Comparison of ENCODE assay signal across 9 cellular contexts in the genomic region with DNA sequence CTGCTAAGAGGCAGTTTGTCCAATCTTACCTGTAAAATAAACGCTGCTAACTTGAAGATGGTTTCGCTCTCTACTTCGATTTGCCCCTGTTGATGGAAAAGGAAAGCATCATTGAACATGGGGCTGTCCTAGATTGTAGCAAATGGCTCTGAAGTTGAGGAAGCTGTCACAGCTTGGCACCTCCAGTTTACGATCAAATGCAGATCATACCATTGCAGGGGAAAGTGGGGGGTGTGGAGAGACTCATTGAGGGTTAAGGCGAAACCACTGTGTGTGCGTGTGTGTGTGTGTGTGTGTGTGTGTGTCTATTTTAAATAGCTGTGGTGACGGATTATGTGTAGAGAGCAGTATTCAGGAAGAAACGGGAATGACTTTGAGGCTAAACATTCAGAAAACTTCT.
DNase-seq lines count a peak whose midpoint lies in the region; ATAC-seq, FAIRE-seq and TF ChIP-seq lines count a peak whose summit lies in the region.
"Had no signal": no experiment of that assay in that cellular context is flagged by ENCODE, and none has a peak within 500 bp of the region (broad histone marks: within the 10 kb centered on the region; RNA-seq: fewer than 3 reads in every experiment).

No MANE protein-coding gene starts in this region.

- FAIRE-seq in D721Med (lab: Jason Lieb, UNC), result no peak
- FAIRE-seq: endothelial cell of umbilical vein had no signal

- H3K9me3 Mint-ChIP-seq in activated T-cell treated with anti-CD3 and anti-CD28 coated beads, Interleukin-2, amount 50 U/mL, for 72 hours, result no peaks in the 10 kb centered on the region

- H3K4me3 Mint-ChIP-seq in activated T-cell treated with anti-CD3 and anti-CD28 coated beads, Interleukin-2, amount 50 U/mL, for 72 hours, result peak overlapping the region; percentile 73 to 81

- H3K4me1 ChIP-seq in ascending aorta, result no peaks in the 10 kb centered on the region

- TF ChIP-seq CTCF in ascending aorta (IDR thresholded peaks at IDR 0.05), result no peak
- no peak for TF ChIP-seq CTCF in D721Med (IDR thresholded peaks at IDR 0.05; ENCODE audit: insufficient read depth, missing control alignments)

- H3K27me3 Mint-ChIP-seq in activated T-cell treated with anti-CD3 and anti-CD28 coated beads, Interleukin-2, amount 50 U/mL, for 72 hours (ENCODE audit: low read depth), result no peaks in the 10 kb centered on the region

- no peaks in the 10 kb centered on the region for H3K27me3 ChIP-seq in ascending aorta

- no peak overlapping the region for H3K27ac ChIP-seq in ascending aorta

- H3K36me3 Mint-ChIP-seq in activated T-cell treated with anti-CD3 and anti-CD28 coated beads, Interleukin-2, amount 50 U/mL, for 72 hours (ENCODE audit: insufficient read depth in 2 of 2), result no peaks in the 10 kb centered on the region

- no peak overlapping the region for H3K4me3 ChIP-seq in ascending aorta

- DNase-seq in M059J (ENCODE audit: low read depth) (peak; percentile 53), hypothalamus (lab: John Stamatoyannopoulos, UW) (peak in 30 of 51 donors; percentile 3 to 63 (median 24)), smooth muscle cell of the brain vasculature (ENCODE audit: low read depth, low spot score) (peak; percentile 15), ascending aorta (ENCODE audit: low spot score in 2 of 2) (no peak), D721Med (ENCODE audit: insufficient read length, low spot score) (no peak), NCI-H1694 (lab: John Stamatoyannopoulos, UW) (no peak)
- peak; percentile 58 to 75 for DNase-seq in activated T-cell treated with anti-CD3 and anti-CD28 coated beads, Interleukin-2, amount 50 U/mL, for 72 hours

- no peaks in the 10 kb centered on the region for H3K9me3 ChIP-seq in ascending aorta

- no peaks in the 10 kb centered on the region for H3K36me3 ChIP-seq in ascending aorta

- H3K27ac Mint-ChIP-seq in activated T-cell treated with anti-CD3 and anti-CD28 coated beads, Interleukin-2, amount 50 U/mL, for 72 hours, result peak overlapping the region; percentile 38

- intact Hi-C loops in ascending aorta (cut with DNase I), result no loop called here

- peaks cover 18% of the 10 kb centered on the region for H3K4me1 Mint-ChIP-seq in activated T-cell treated with anti-CD3 and anti-CD28 coated beads, Interleukin-2, amount 50 U/mL, for 72 hours (ENCODE audit: low read depth)

- ATAC-seq in activated T-cell treated with anti-CD3 and anti-CD28 coated beads, Interleukin-2, amount 50 U/mL, for 72 hours (replicated peaks in 1 of 2), result peak; percentile 92 to 99
- ATAC-seq in HG02938 (IDR thresholded peaks at IDR 0.05; ENCODE audit: unreplicated experiment), result no peak

Comparison
In these comparisons a context has a peak if more than half of its experiments do, and no peak if none do; other contexts are left out.
1. DNase-seq: peak in M059J (single experiment), activated T-cell treated with anti-CD3 and anti-CD28 coated beads, Interleukin-2, amount 50 U/mL, for 72 hours (2 of 2), hypothalamus (30 of 51) and smooth muscle cell of the brain vasculature (single experiment); none in ascending aorta (0 of 2), D721Med (single experiment) and NCI-H1694 (single experiment).